ENCODE assay signal across 35 cellular contexts in genomic region chr12:52488736-52489135, GRCh38. TPM values are rescaled to one million over a fixed set of nuclear protein-coding genes. Genes with fewer than 3 reads are reported as not detected.
"Had no signal": no experiment of that assay in that cellular context is flagged by ENCODE, and none has a peak within 500 bp of the region (broad histone marks: within the 10 kb centered on the region; RNA-seq: fewer than 3 reads in every experiment).

No MANE protein-coding gene starts in this region.

- H3K4me3 Mint-ChIP-seq: memory B cell; naive thymus-derived CD4-positive, alpha-beta T cell; natural killer cell treated with Interleukin-12 subunit alpha and Interleukin-12 subunit beta and Interleukin-15 and Interleukin-18, amount 100 ng/mL, for 72 hours; stimulated activated memory B cell treated with anti-CD40 and anti-IgM and Interleukin-4, amounts not matched to agents 10 μg/mL and 1 μg/mL and 100 μg/mL, for 72 hours; stimulated activated naive CD8-positive, alpha-beta T cell treated with anti-CD3 and anti-CD28 coated beads, Interleukin-15, amount 100 ng/mL, for 72 hours; type B pancreatic cell had no signal

- DNase-seq: hippocampal formation; kidney; left colon; left ventricle myocardium inferior; midbrain; mucosa of descending colon; naive thymus-derived CD4-positive, alpha-beta T cell; ovary; right lobe of liver; stimulated activated CD4-positive, alpha-beta T cell treated with anti-CD3 and anti-CD28 coated beads, Interleukin-1b, Interleukin-23, amount 100 ng/mL, for 48 hours; stimulated activated CD4-positive, alpha-beta T cell treated with anti-CD3 and anti-CD28 coated beads, Interleukin-2, amount 100 ng/mL, for 48 hours; stimulated activated CD4-positive, alpha-beta T cell treated with anti-CD3 and anti-CD28 coated beads, Interleukin-4, amount 100 ng/mL, for 4 hours; stimulated activated CD8-positive, alpha-beta memory T cell treated with anti-CD3 and anti-CD28 coated beads, Interleukin-4, amount 100 ng/mL, for 48 hours; stimulated activated naive CD4-positive, alpha-beta T cell treated with Interleukin-2 at 50 U/mL for 16 hours; stimulated activated naive CD8-positive, alpha-beta T cell treated with anti-CD3 and anti-CD28 coated beads, Interleukin-15, amount 100 ng/mL, for 72 hours; substantia nigra; uterus had no signal

- H3K4me1 Mint-ChIP-seq: memory B cell; naive thymus-derived CD4-positive, alpha-beta T cell; stimulated activated memory B cell treated with anti-CD40 and anti-IgM and Interleukin-4, amounts not matched to agents 10 μg/mL and 1 μg/mL and 100 μg/mL, for 72 hours; stimulated activated naive CD8-positive, alpha-beta T cell treated with anti-CD3 and anti-CD28 coated beads, Interleukin-15, amount 100 ng/mL, for 72 hours had no signal

- H3K4me1 ChIP-seq: right atrium auricular region, right lobe of liver, uterus had no signal

- H3K9me3 ChIP-seq: mucosa of descending colon, ovary, right lobe of liver, uterus had no signal

- H3K36me3 ChIP-seq: left ventricle myocardium inferior, ovary, right atrium auricular region, right lobe of liver, tibial nerve, uterus had no signal

- H3K27ac ChIP-seq: left ventricle myocardium inferior, ovary, right atrium auricular region, right lobe of liver, tibial nerve, uterus had no signal

- H3K4me2 ChIP-seq: smooth muscle cell had no signal

- H3K4me3 ChIP-seq: left ventricle myocardium inferior, lung, mucosa of descending colon, ovary, right atrium auricular region, right lobe of liver, smooth muscle cell, tibial nerve, uterus had no signal

- H3K36me3 Mint-ChIP-seq: memory B cell; stimulated activated memory B cell treated with anti-CD40 and anti-IgM and Interleukin-4, amounts not matched to agents 10 μg/mL and 1 μg/mL and 100 μg/mL, for 72 hours; type B pancreatic cell had no signal

- FAIRE-seq: kidney had no signal

- H3K27me3 ChIP-seq: ovary, right atrium auricular region, right lobe of liver, tibial nerve, uterus had no signal

- H3K27ac Mint-ChIP-seq: memory B cell; naive thymus-derived CD4-positive, alpha-beta T cell; natural killer cell treated with Interleukin-12 subunit alpha and Interleukin-12 subunit beta and Interleukin-15 and Interleukin-18, amount 100 ng/mL, for 72 hours; progenitor cell of endocrine pancreas; stimulated activated memory B cell treated with anti-CD40 and anti-IgM and Interleukin-4, amounts not matched to agents 10 μg/mL and 1 μg/mL and 100 μg/mL, for 72 hours; stimulated activated naive CD8-positive, alpha-beta T cell treated with anti-CD3 and anti-CD28 coated beads, Interleukin-15, amount 100 ng/mL, for 72 hours; type B pancreatic cell had no signal

- H3K9me3 Mint-ChIP-seq: natural killer cell treated with Interleukin-12 subunit alpha and Interleukin-12 subunit beta and Interleukin-15 and Interleukin-18, amount 100 ng/mL, for 72 hours; type B pancreatic cell had no signal

RNA-seq across cellular contexts. Expression of gene KRT6A, which starts 4.3 kb away (rescaled TPM):
- total RNA-seq: kidney; left colon; left ventricle myocardium inferior; mesenteric fat pad; myocyte; naive thymus-derived CD4-positive, alpha-beta T cell; natural killer cell treated with Interleukin-12 subunit alpha and Interleukin-12 subunit beta and Interleukin-15 and Interleukin-18, amount 100 ng/mL, for 72 hours; progenitor cell of endocrine pancreas; temporal lobe had no signal
- polyA plus RNA-seq: naive thymus-derived CD4-positive, alpha-beta T cell; neural cell had no signal

RNA-seq across cellular contexts. Expression of gene KRT6C, which starts 15.1 kb away (rescaled TPM):
- total RNA-seq: kidney; left colon; left ventricle myocardium inferior; lung; mesenteric fat pad; myocyte; naive thymus-derived CD4-positive, alpha-beta T cell; natural killer cell treated with Interleukin-12 subunit alpha and Interleukin-12 subunit beta and Interleukin-15 and Interleukin-18, amount 100 ng/mL, for 72 hours; omental fat pad; progenitor cell of endocrine pancreas; pulmonary artery endothelial cell; renal cortical epithelial cell; right atrium auricular region; skeletal muscle tissue; temporal lobe; tibial nerve had no signal
- polyA plus RNA-seq: naive thymus-derived CD4-positive, alpha-beta T cell; neural cell; ovary had no signal

RNA-seq across cellular contexts. Expression of gene KRT5, which starts 31.5 kb away (rescaled TPM):
- total RNA-seq: left ventricle myocardium inferior; natural killer cell treated with Interleukin-12 subunit alpha and Interleukin-12 subunit beta and Interleukin-15 and Interleukin-18, amount 100 ng/mL, for 72 hours; progenitor cell of endocrine pancreas had no signal
- polyA plus RNA-seq: naive thymus-derived CD4-positive, alpha-beta T cell; neural cell had no signal

RNA-seq across cellular contexts. Expression of gene KRT6B, which starts 36.8 kb away (rescaled TPM):
- total RNA-seq: kidney; left colon; left ventricle myocardium inferior; mesenteric fat pad; mucosa of descending colon; myocyte; naive thymus-derived CD4-positive, alpha-beta T cell; natural killer cell treated with Interleukin-12 subunit alpha and Interleukin-12 subunit beta and Interleukin-15 and Interleukin-18, amount 100 ng/mL, for 72 hours; progenitor cell of endocrine pancreas; right atrium auricular region; skeletal muscle tissue; tibial nerve; uterus had no signal
- polyA plus RNA-seq: naive thymus-derived CD4-positive, alpha-beta T cell; neural cell; ovary had no signal

RNA-seq across cellular contexts. Expression of gene KRT75, which starts 54.6 kb away (rescaled TPM):
- total RNA-seq: kidney; left colon; left ventricle myocardium inferior; lung; mesenteric fat pad; mucosa of descending colon; myocyte; naive thymus-derived CD4-positive, alpha-beta T cell; natural killer cell treated with Interleukin-12 subunit alpha and Interleukin-12 subunit beta and Interleukin-15 and Interleukin-18, amount 100 ng/mL, for 72 hours; omental fat pad; progenitor cell of endocrine pancreas; pulmonary artery endothelial cell; renal cortical epithelial cell; right atrium auricular region; right lobe of liver; skeletal muscle tissue; temporal lobe; tibial nerve; ureter; uterus had no signal
- polyA plus RNA-seq: naive thymus-derived CD4-positive, alpha-beta T cell; neural cell; ovary had no signal
